In genomic region chr13:33548065-33548464, GRCh38 we compare ENCODE assay signal across 1 cellular context.
TF ChIP-seq lines count a peak whose summit lies in the region.

No MANE protein-coding gene starts in this region.

TF ChIP-seq in GM12878, 131 proteins besides CTCF, POLR2A, EP300 and RAD21 (continued from another document):
- no peak for TF ChIP-seq CEBPZ (IDR thresholded peaks at IDR 0.05; ENCODE audit: low read depth, low read length)
- no peak for TF ChIP-seq ASH2L (IDR thresholded peaks at IDR 0.05; ENCODE audit: borderline replicate concordance, low read depth)
- TF ChIP-seq BACH1 (IDR thresholded peaks at IDR 0.05; ENCODE audit: borderline replicate concordance), result no peak
- TF ChIP-seq CHD1 (IDR thresholded peaks at IDR 0.05; ENCODE audit: low read depth, low read length), result no peak
- TF ChIP-seq TCF3 (IDR thresholded peaks at IDR 0.05; ENCODE audit: borderline replicate concordance, insufficient read depth, low read depth, low read length), result no peak
- no peak for TF ChIP-seq ZNF207 (IDR thresholded peaks at IDR 0.05; ENCODE audit: borderline replicate concordance)
- no peak for TF ChIP-seq SMARCA5 (IDR thresholded peaks at IDR 0.05)
- TF ChIP-seq RFX5 (IDR thresholded peaks at IDR 0.05; ENCODE audit: low read depth, low read length), result no peak
- TF ChIP-seq CBX5 (IDR thresholded peaks at IDR 0.05; ENCODE audit: low read depth), result no peak
- TF ChIP-seq NFYA (IDR thresholded peaks at IDR 0.05; ENCODE audit: borderline replicate concordance, low read depth, low read length), result no peak
- peak; percentile 81 for TF ChIP-seq SPI1 (IDR thresholded peaks at IDR 0.05; ENCODE audit: borderline replicate concordance, insufficient read depth, low read depth, low read length)
- TF ChIP-seq ZNF274 (IDR thresholded peaks at IDR 0.05; ENCODE audit: insufficient read depth, insufficient read length), result no peak
- no peak for TF ChIP-seq SMAD1 (IDR thresholded peaks at IDR 0.05; ENCODE audit: low read depth, partially characterized antibody)
- TF ChIP-seq RB1 (IDR thresholded peaks at IDR 0.05; ENCODE audit: borderline replicate concordance), result no peak
- TF ChIP-seq JUNB (IDR thresholded peaks at IDR 0.05), result no peak
- TF ChIP-seq RUNX3 (IDR thresholded peaks at IDR 0.05; ENCODE audit: low read length), result 0 out of 2 replicates have a peak, but pooled peaks have one; percentile 21
TF ChIP-seq in GM12878: peak in this region for 5.
